In genomic region chr10:67476201-67476600, GRCh38 we compare ENCODE assay signal across 18 cellular contexts.
"Had no signal": no experiment of that assay in that cellular context is flagged by ENCODE, and none has a peak within 500 bp of the region (broad histone marks: within the 10 kb centered on the region; RNA-seq: fewer than 3 reads in every experiment).

No MANE protein-coding gene starts in this region.

- H3K27ac Mint-ChIP-seq: activated naive CD4-positive, alpha-beta T cell treated with anti-CD3 and anti-CD28 coated beads, Interleukin-2, amount 10 ng/mL, durations not matched to agents 7 days and 5 days; activated T-helper 2 cell treated with anti-CD3 and anti-CD28 coated beads, Interferon-gamma antibody, Interleukin-2, Interleukin-4, amounts not matched to agents 10 μg/mL and 5 μg/mL and 100 μg/mL, durations not matched to agents 14 hours and 24 hours and 36 hours; mesothelial cell of epicardium; stimulated activated naive CD8-positive, alpha-beta T cell treated with anti-CD3 and anti-CD28 coated beads, Interleukin-15, Interleukin-2, amounts not matched to agents 100 ng/mL and 50 ng/mL, for 24 hours had no signal

- H3K27me3 Mint-ChIP-seq: activated naive CD4-positive, alpha-beta T cell treated with anti-CD3 and anti-CD28 coated beads, Interleukin-2, amount 10 ng/mL, durations not matched to agents 7 days and 5 days had no signal

- H3K9ac ChIP-seq: parathyroid adenoma had no signal

- DNase-seq: activated CD4-positive, alpha-beta T cell treated with anti-CD3 and anti-CD28 coated beads for 4 hours; activated CD8-positive, alpha-beta memory T cell treated with anti-CD3 and anti-CD28 coated beads for 24 hours; activated naive CD4-positive, alpha-beta T cell treated with anti-CD3 and anti-CD28 coated beads, Interleukin-2, amount 10 ng/mL, durations not matched to agents 7 days and 5 days; activated T-cell treated with anti-CD3 and anti-CD28 coated beads for 4 hours; adrenal gland; effector CD4-positive, alpha-beta T cell; heart right ventricle; retina; stimulated activated CD4-positive, alpha-beta T cell treated with anti-CD3 and anti-CD28 coated beads, Interleukin-15, amount 100 ng/mL, for 24 hours; stimulated activated CD4-positive, alpha-beta T cell treated with anti-CD3 and anti-CD28 coated beads, Interleukin-4, amount 100 ng/mL, for 24 hours; T1000; upper lobe of left lung had no signal

- FAIRE-seq: colon had no signal

- H3K4me1 ChIP-seq: adrenal gland, parathyroid adenoma, upper lobe of left lung had no signal

- H3K4me3 Mint-ChIP-seq: activated naive CD4-positive, alpha-beta T cell treated with anti-CD3 and anti-CD28 coated beads, Interleukin-2, amount 10 ng/mL, durations not matched to agents 7 days and 5 days; mesothelial cell of epicardium; neural crest cell; stimulated activated naive CD8-positive, alpha-beta T cell treated with anti-CD3 and anti-CD28 coated beads, Interleukin-15, Interleukin-2, amounts not matched to agents 100 ng/mL and 50 ng/mL, for 24 hours had no signal

- H3K27me3 ChIP-seq: adrenal gland, heart right ventricle, upper lobe of left lung had no signal

- H3K4me1 Mint-ChIP-seq: activated naive CD4-positive, alpha-beta T cell treated with anti-CD3 and anti-CD28 coated beads, Interleukin-2, amount 10 ng/mL, durations not matched to agents 7 days and 5 days; neural crest cell had no signal

- H2AFZ ChIP-seq: parathyroid adenoma had no signal

- H3K4me3 ChIP-seq: adrenal gland, heart right ventricle, upper lobe of left lung had no signal

- H3K79me2 ChIP-seq: parathyroid adenoma had no signal

- H3K36me3 Mint-ChIP-seq: activated naive CD4-positive, alpha-beta T cell treated with anti-CD3 and anti-CD28 coated beads, Interleukin-2, amount 10 ng/mL, durations not matched to agents 7 days and 5 days had no signal

- H3K36me3 ChIP-seq: adrenal gland, heart right ventricle, upper lobe of left lung had no signal

- H3K27ac ChIP-seq: adrenal gland, heart right ventricle, parathyroid adenoma, upper lobe of left lung had no signal
